In genomic region chr19:48632692-48633147, GRCh38 we compare ENCODE assay signal across 8 cellular contexts. TPM values are rescaled to one million over a fixed set of nuclear protein-coding genes. Genes with fewer than 3 reads are reported as not detected.
A peak's percentile ranks its signal among the peaks of the same experiment; 100 is the strongest.
DNase-seq lines count a peak whose midpoint lies in the region; ATAC-seq and TF ChIP-seq lines count a peak whose summit lies in the region.
"Had no signal": no experiment of that assay in that cellular context is flagged by ENCODE, and none has a peak within 500 bp of the region (broad histone marks: within the 10 kb centered on the region; RNA-seq: fewer than 3 reads in every experiment).

No MANE protein-coding gene starts in this region.

- no peak overlapping the region for H2AK5ac ChIP-seq in trophoblast cell (ENCODE audit: low read length)

- H2BK120ac ChIP-seq in trophoblast cell (ENCODE audit: insufficient read depth, low read length, poor library complexity), result no peak overlapping the region

- H3K36me3 Mint-ChIP-seq in T-helper 17 cell (ENCODE audit: low read depth), result peaks cover 3% of the 10 kb centered on the region
- peaks cover 9% of the 10 kb centered on the region for H3K36me3 Mint-ChIP-seq in stimulated activated memory B cell treated with anti-CD40 and anti-IgM and Interleukin-4, amounts not matched to agents 10 μg/mL and 1 μg/mL and 100 μg/mL, for 72 hours

- H3K79me2 ChIP-seq in trophoblast cell (ENCODE audit: control insufficient read depth, insufficient read depth, low read length, poor library complexity), result no peaks in the 10 kb centered on the region

- H3K23ac ChIP-seq in trophoblast cell (ENCODE audit: low read length), result no peak overlapping the region

- peak overlapping the region; percentile 7 for H3K4me3 Mint-ChIP-seq in T-helper 17 cell
- H3K4me3 Mint-ChIP-seq in stimulated activated memory B cell treated with anti-CD40 and anti-IgM and Interleukin-4, amounts not matched to agents 10 μg/mL and 1 μg/mL and 100 μg/mL, for 72 hours, result no peak overlapping the region

- no peak overlapping the region for H3K18ac ChIP-seq in trophoblast cell (ENCODE audit: low read length)

- H3K4me1 Mint-ChIP-seq in T-helper 17 cell, result peaks cover 22% of the 10 kb centered on the region
- H3K4me1 Mint-ChIP-seq in stimulated activated memory B cell treated with anti-CD40 and anti-IgM and Interleukin-4, amounts not matched to agents 10 μg/mL and 1 μg/mL and 100 μg/mL, for 72 hours, result peaks cover 35% of the 10 kb centered on the region

- no peaks in the 10 kb centered on the region for H3K36me3 ChIP-seq in trophoblast cell (ENCODE audit: control insufficient read depth in 1 of 2, insufficient read depth in 2 of 2, low read length in 2 of 2)

- H3K9ac ChIP-seq in trophoblast cell (ENCODE audit: low read length), result no peak overlapping the region

- ATAC-seq in T-helper 17 cell (no peak), GM18511 (IDR thresholded peaks at IDR 0.05; ENCODE audit: unreplicated experiment) (no peak)
- no peak for ATAC-seq in stimulated activated memory B cell treated with anti-CD40 and anti-IgM and Interleukin-4, amounts not matched to agents 10 μg/mL and 1 μg/mL and 100 μg/mL, for 72 hours

- no peaks in the 10 kb centered on the region for H3K9me3 ChIP-seq in T-helper 17 cell (ENCODE audit: control insufficient read depth, low read length, poor library complexity, severe bottlenecking)
- H3K9me3 ChIP-seq in trophoblast cell (ENCODE audit: insufficient read depth, low read depth, low read length), result peaks cover 3% of the 10 kb centered on the region

- no peak overlapping the region for H3K27ac ChIP-seq in trophoblast cell (ENCODE audit: low read depth, low read length)

- TF ChIP-seq CTCF in fibroblast of mammary gland (conservative IDR thresholded peaks at IDR 0.05; ENCODE audit: control insufficient read depth, insufficient read depth, low read depth, low read length), result no peak

- H2BK12ac ChIP-seq in trophoblast cell (ENCODE audit: low read length), result no peak overlapping the region

- H3K4me2 ChIP-seq in trophoblast cell (ENCODE audit: low read length), result no peak overlapping the region

- H3K4me1 ChIP-seq in trophoblast cell (ENCODE audit: control insufficient read depth in 1 of 2, insufficient read depth in 2 of 2, low read length in 2 of 2), result peaks cover 25 to 44% of the 10 kb centered on the region in 2 experiments

- H3K4me3 ChIP-seq in fibroblast of mammary gland (ENCODE audit: control insufficient read depth, low read depth, low read length), result no peak overlapping the region
- no peak overlapping the region for H3K4me3 ChIP-seq in trophoblast cell (ENCODE audit: low read depth, low read length)

- H3K79me1 ChIP-seq in trophoblast cell (ENCODE audit: low read length), result peaks cover 4% of the 10 kb centered on the region

- peak; percentile 33 for DNase-seq in HT-29 (ENCODE audit: low spot score)
- no peak for DNase-seq in T-helper 17 cell
- peak; percentile 64 for DNase-seq in fibroblast of mammary gland (ENCODE audit: low read depth)
- DNase-seq in trophoblast cell, result no peak
- no peak for DNase-seq in amniotic stem cell (lab: John Stamatoyannopoulos, UW)
- DNase-seq: midbrain had no signal

- H4K91ac ChIP-seq in trophoblast cell (ENCODE audit: low read depth, low read length), result no peak overlapping the region

- peak overlapping the region; percentile 80 for H3K27ac Mint-ChIP-seq in T-helper 17 cell
- H3K27ac Mint-ChIP-seq in stimulated activated memory B cell treated with anti-CD40 and anti-IgM and Interleukin-4, amounts not matched to agents 10 μg/mL and 1 μg/mL and 100 μg/mL, for 72 hours, result peak overlapping the region; percentile 96

- no peaks in the 10 kb centered on the region for H3K27me3 Mint-ChIP-seq in T-helper 17 cell
- H3K27me3 Mint-ChIP-seq in stimulated activated memory B cell treated with anti-CD40 and anti-IgM and Interleukin-4, amounts not matched to agents 10 μg/mL and 1 μg/mL and 100 μg/mL, for 72 hours, result no peaks in the 10 kb centered on the region

- H3K14ac ChIP-seq in trophoblast cell (ENCODE audit: low read length), result no peak overlapping the region

- no peak overlapping the region for H4K8ac ChIP-seq in trophoblast cell (ENCODE audit: low read depth, low read length)

- H2BK5ac ChIP-seq in trophoblast cell (ENCODE audit: low read depth, low read length, poor library complexity), result no peak overlapping the region

- peaks cover 15% of the 10 kb centered on the region for H3K27me3 ChIP-seq in trophoblast cell (ENCODE audit: insufficient read depth, low read length)

- H4K12ac ChIP-seq in trophoblast cell (ENCODE audit: low read depth, low read length), result no peak overlapping the region

- H2AFZ ChIP-seq in trophoblast cell (ENCODE audit: insufficient read depth, low read length, poor library complexity), result no peak overlapping the region

- no peaks in the 10 kb centered on the region for H3K9me3 Mint-ChIP-seq in stimulated activated memory B cell treated with anti-CD40 and anti-IgM and Interleukin-4, amounts not matched to agents 10 μg/mL and 1 μg/mL and 100 μg/mL, for 72 hours

- no peak overlapping the region for H3K4ac ChIP-seq in trophoblast cell (ENCODE audit: low read depth, low read length)

RNA-seq across cellular contexts. Expression of gene DBP, which starts 4.5 kb away (rescaled TPM):
- 19.4 and 27.9 TPM in 2 replicates for total RNA-seq in HT-29 (2014; rRNA removed; shearing (Covaris generic))
- total RNA-seq in T-helper 17 cell, result 10 to 100 TPM; 29.7 to 38.2 TPM
- polyA plus RNA-seq in trophoblast cell (2013), result 0.90 and 0.94 TPM in 2 replicates

RNA-seq across cellular contexts. Expression of gene CA11, which starts 13.3 kb away (rescaled TPM):
- 1.4 and 4.7 TPM in 2 replicates for total RNA-seq in HT-29 (2014; rRNA removed; shearing (Covaris generic))
- 1 to 10 TPM; 7.4 to 9.6 TPM for total RNA-seq in T-helper 17 cell
- 7.2 TPM in 2 replicates for polyA plus RNA-seq in trophoblast cell (2013)

RNA-seq across cellular contexts. Expression of gene SPHK2, which starts 13.4 kb away (rescaled TPM):
- total RNA-seq in HT-29 (2014; rRNA removed; shearing (Covaris generic)), result 114 and 115 TPM in 2 replicates
- total RNA-seq in T-helper 17 cell, result 10 to 100 TPM; 11.9 to 12.6 TPM
- polyA plus RNA-seq in trophoblast cell (2013), result 14.1 and 14.9 TPM in 2 replicates

RNA-seq across cellular contexts. Expression of gene RPL18, which starts 13.7 kb away (rescaled TPM):
- total RNA-seq in HT-29 (2014; rRNA removed; shearing (Covaris generic)), result 6,271 and 6,382 TPM in 2 replicates
- total RNA-seq in T-helper 17 cell, result 1,000 to 10,000 TPM; 2,478 to 2,506 TPM
- polyA plus RNA-seq in trophoblast cell (2013), result 1,727 and 1,729 TPM in 2 replicates

RNA-seq across cellular contexts. Expression of gene FAM83E, which starts 17.8 kb away (rescaled TPM):
- 15.9 and 18.5 TPM in 2 replicates for total RNA-seq in HT-29 (2014; rRNA removed; shearing (Covaris generic))
- total RNA-seq in T-helper 17 cell, result 1 to 10 TPM; 3.1 to 3.6 TPM
- polyA plus RNA-seq in trophoblast cell (2013), result 0.07 TPM in 2 replicates

Comparison
In these comparisons a context has a peak if more than half of its experiments do, and no peak if none do; other contexts are left out.
1. DNase-seq: peak in HT-29 (single experiment) and fibroblast of mammary gland (single experiment); none in T-helper 17 cell (0 of 3), trophoblast cell (0 of 2) and amniotic stem cell (single experiment).